Comparison of ENCODE assay signal across 9 cellular contexts in the genomic region with DNA sequence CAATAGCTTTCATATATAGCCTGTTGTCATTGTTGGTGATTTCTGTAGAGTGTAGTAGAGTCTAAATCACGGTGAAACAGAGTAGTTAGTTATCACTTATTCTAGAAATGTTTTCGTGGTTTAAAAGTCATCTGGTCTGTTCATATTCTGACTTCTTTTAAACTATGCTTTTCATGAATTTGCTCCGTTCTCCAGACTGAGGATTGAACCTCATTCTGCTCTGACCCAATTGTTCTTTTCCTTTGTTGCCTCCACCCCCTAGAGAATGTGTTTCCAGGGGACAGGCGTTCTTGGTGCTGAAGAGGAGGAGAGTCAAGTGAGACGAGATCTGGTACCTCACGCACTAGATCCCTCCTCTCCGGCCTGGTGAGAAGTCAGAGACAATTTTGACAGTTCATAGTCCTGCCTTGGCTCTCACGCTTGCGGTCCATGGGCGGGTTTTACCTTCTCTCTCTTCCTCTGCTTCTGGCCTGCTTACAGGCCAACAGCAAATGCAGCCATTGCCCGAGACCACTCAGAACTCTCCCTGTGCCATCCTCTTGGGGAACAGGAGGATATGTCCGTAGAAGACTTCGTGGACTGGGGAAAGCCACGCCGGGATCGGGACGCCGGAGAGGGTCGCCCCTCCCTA. TPM values are rescaled to one million over a fixed set of nuclear protein-coding genes. Genes with fewer than 3 reads are reported as not detected.
DNase-seq lines count a peak whose midpoint lies in the region; ATAC-seq, FAIRE-seq and TF ChIP-seq lines count a peak whose summit lies in the region.
"Had no signal": no experiment of that assay in that cellular context is flagged by ENCODE, and none has a peak within 500 bp of the region (broad histone marks: within the 10 kb centered on the region; RNA-seq: fewer than 3 reads in every experiment).

No MANE protein-coding gene starts in this region.

- peaks cover 53% of the 10 kb centered on the region for H3K79me2 ChIP-seq in astrocyte (ENCODE audit: insufficient read depth, low read length)

- POLR2A ChIA-PET in RWPE1 (lab: Yijun Ruan, JAX; ENCODE audit: low non-redundant PET) = no interaction called here

- H3K4me1 Mint-ChIP-seq in astrocyte (ENCODE audit: low read depth, unreplicated experiment) = peaks cover 20% of the 10 kb centered on the region

- ATAC-seq in GM21825 (IDR thresholded peaks at IDR 0.05; ENCODE audit: unreplicated experiment) = peak; percentile 54

- peak overlapping the region; percentile 98 for H3K4me3 Mint-ChIP-seq in astrocyte (ENCODE audit: unreplicated experiment)

- DNase-seq in NCI-H2029 (lab: John Stamatoyannopoulos, UW) = peak; percentile 63
- no peak for DNase-seq in NCI-H2029 treated with DMSO at 0.1 percent for 48 hours (lab: John Stamatoyannopoulos, UW)
- peak; percentile 94 for DNase-seq in KG1 (lab: John Stamatoyannopoulos, UW)
- peak; percentile 60 for DNase-seq in RWPE1 (ENCODE audit: low spot score)
- DNase-seq in astrocyte (ENCODE audit: low read depth) = peak; percentile 86
- DNase-seq in small intestine = peak; percentile 79

- H3K9ac ChIP-seq in astrocyte (ENCODE audit: low read length) = peak overlapping the region; percentile 92

- peaks cover 29% of the 10 kb centered on the region for H4K20me1 ChIP-seq in astrocyte (ENCODE audit: insufficient read depth, low read length)

- peak overlapping the region; percentile 84 for H3K4me3 ChIP-seq in astrocyte (ENCODE audit: insufficient read depth, low read depth, low read length)
- H3K4me3 ChIP-seq in iPS-11a (ENCODE audit: low read depth, low read length) = peak overlapping the region; percentile 96
- peak overlapping the region; percentile 37 to 75 for H3K4me3 ChIP-seq in small intestine (ENCODE audit: low read depth in 1 of 2, low read length in 2 of 2)

- peak overlapping the region; percentile 94 for H2AFZ ChIP-seq in astrocyte (ENCODE audit: low read depth, low read length)

- H3K36me3 ChIP-seq in astrocyte (ENCODE audit: insufficient read depth, low read length) = no peaks in the 10 kb centered on the region
- H3K36me3 ChIP-seq in small intestine (ENCODE audit: control insufficient read depth in 2 of 2, insufficient read depth in 2 of 2, low read length in 2 of 2) = no peaks in the 10 kb centered on the region

- H3K27me3 ChIP-seq in astrocyte (ENCODE audit: insufficient read depth, low read length) (no peaks in the 10 kb centered on the region), small intestine (ENCODE audit: control insufficient read depth in 2 of 2, insufficient read depth in 2 of 2, low read length in 2 of 2) (no peaks in the 10 kb centered on the region)

- H3K27me3 Mint-ChIP-seq in astrocyte (ENCODE audit: low read depth, unreplicated experiment) = no peaks in the 10 kb centered on the region

- H3K27ac ChIP-seq in RWPE1 = peak overlapping the region; percentile 95
- peak overlapping the region; percentile 95 for H3K27ac ChIP-seq in astrocyte (ENCODE audit: low read depth, low read length)
- H3K27ac ChIP-seq in small intestine (ENCODE audit: low read depth in 1 of 2, low read length in 1 of 2) = peak overlapping the region; percentile 89 to 91

- TF ChIP-seq CTCF in RWPE1 (conservative IDR thresholded peaks at IDR 0.05; ENCODE audit: low read depth) (no peak), astrocyte (IDR thresholded peaks at IDR 0.05; ENCODE audit: insufficient read depth, low read depth, low read length) (no peak)

- H3K4me2 ChIP-seq in astrocyte (ENCODE audit: low read length) = peak overlapping the region; percentile 97

- peak overlapping the region; percentile 86 for H3K27ac Mint-ChIP-seq in astrocyte (ENCODE audit: unreplicated experiment)

- no peaks in the 10 kb centered on the region for H3K36me3 Mint-ChIP-seq in astrocyte (ENCODE audit: low read depth, unreplicated experiment)

- CTCF ChIA-PET in RWPE1 (lab: Yijun Ruan, JAX) = no interaction called here

- FAIRE-seq in astrocyte (lab: Jason Lieb, UNC) = peak; percentile 50
- no peak for FAIRE-seq in small intestine (lab: Jason Lieb, UNC)

- WGBS in small intestine, 3 donors = 0 to 1% (median 0%) methylated on average over 19 of the region's 19 CpGs

- H3K4me1 ChIP-seq in astrocyte (ENCODE audit: insufficient read depth, low read length) = peaks cover 17% of the 10 kb centered on the region
- peaks cover 0 to 8% of the 10 kb centered on the region in 2 donors for H3K4me1 ChIP-seq in small intestine (ENCODE audit: control insufficient read depth in 2 of 2, insufficient read depth in 1 of 2, low read depth in 1 of 2, low read length in 1 of 2)

- H3K9me3 Mint-ChIP-seq in astrocyte (ENCODE audit: unreplicated experiment) = no peaks in the 10 kb centered on the region

- H3K9me3 ChIP-seq in astrocyte (ENCODE audit: insufficient read depth, low read depth, low read length) (no peaks in the 10 kb centered on the region), small intestine (ENCODE audit: control insufficient read depth, low read depth) (no peaks in the 10 kb centered on the region)

RNA-seq across cellular contexts. Expression of a gene that starts 0.6 kb away (rescaled TPM):
- total RNA-seq in astrocyte = 26.7 and 31.5 TPM in 2 replicates
- polyA plus RNA-seq in small intestine = 1 to 10 TPM; 3.8 to 6.2 (median 5.4) TPM

RNA-seq across cellular contexts. Expression of a gene that starts 59.9 kb away (rescaled TPM):
- 1.5 and 2.0 TPM in 2 replicates for total RNA-seq in astrocyte
- polyA plus RNA-seq in small intestine = not detected
- total RNA-seq: subcutaneous adipose tissue had no signal
